ENCODE assay signal across 8 cellular contexts in genomic region chr12:131828671-131829350, GRCh38. TPM values are rescaled to one million over a fixed set of nuclear protein-coding genes. Genes with fewer than 3 reads are reported as not detected.
A peak's percentile ranks its signal among the peaks of the same experiment; 100 is the strongest.
DNase-seq lines count a peak whose midpoint lies in the region; ATAC-seq and TF ChIP-seq lines count a peak whose summit lies in the region.

No MANE protein-coding gene starts in this region.

- H3K4me1 ChIP-seq in ES-I3 (ENCODE audit: insufficient read depth, low read length) (peaks cover under 1% of the 10 kb centered on the region; the same call in 1 of the 2 replicates), mucosa of rectum (ENCODE audit: control insufficient read depth in 2 of 2, insufficient read depth in 2 of 2, low read length in 2 of 2) (peaks cover 4 to 14% of the 10 kb centered on the region in 2 donors), body of pancreas (peaks cover 45% of the 10 kb centered on the region)

- H3K9me3 ChIP-seq in ES-I3 (ENCODE audit: control insufficient read depth, insufficient read depth, low read length) (no peaks in the 10 kb centered on the region), MG63 (no peaks in the 10 kb centered on the region), mucosa of rectum (ENCODE audit: control insufficient read depth in 2 of 2, low read length in 2 of 2) (no peaks in the 10 kb centered on the region), body of pancreas (no peaks in the 10 kb centered on the region)

- DNase-seq in MG63 = peak; percentile 62
- no peak for DNase-seq in body of pancreas
- no peak for DNase-seq in COLO829 (ENCODE audit: low spot score)
- DNase-seq in NCI-H2029 (lab: John Stamatoyannopoulos, UW) = no peak

- H3K36me3 ChIP-seq in ES-I3 (ENCODE audit: insufficient read depth, low read length) = no peaks in the 10 kb centered on the region
- no peaks in the 10 kb centered on the region for H3K36me3 ChIP-seq in MG63
- H3K36me3 ChIP-seq in mucosa of rectum (ENCODE audit: control insufficient read depth in 2 of 2, insufficient read depth in 2 of 2, low read length in 2 of 2) = no peaks in the 10 kb centered on the region
- no peaks in the 10 kb centered on the region for H3K36me3 ChIP-seq in body of pancreas (replicated peaks in 1 of 2; ENCODE audit: insufficient read depth in 1 of 2, low read depth in 2 of 2)

- H3K9ac ChIP-seq in ES-I3 (ENCODE audit: low read depth, low read length) (peak overlapping the region; percentile 51), mucosa of rectum (ENCODE audit: low read depth in 1 of 2, low read length in 2 of 2) (peak overlapping the region in 1 of 2 donors; percentile 33)

- H3K27me3 ChIP-seq in MG63 (no peaks in the 10 kb centered on the region), mucosa of rectum (ENCODE audit: control insufficient read depth in 2 of 2, insufficient read depth in 2 of 2, low read length in 2 of 2) (peaks cover 26 to 37% of the 10 kb centered on the region in 2 donors), body of pancreas (peaks cover 0 to 35% of the 10 kb centered on the region in 2 donors)

- TF ChIP-seq CTCF in body of pancreas (IDR thresholded peaks at IDR 0.05) = no peak

- H3K27ac ChIP-seq in cingulate gyrus (ENCODE audit: low read depth, low read length) (peak overlapping the region; percentile 29), mucosa of rectum (ENCODE audit: low read depth in 2 of 2, low read length in 2 of 2) (no peak overlapping the region), body of pancreas (no peak overlapping the region)

- 2% methylated on average over 51 of the region's 64 CpGs; no CpG with 5 or more reads in 1 of the 2 donors for WGBS in body of pancreas, 2 donors

- H3K4me3 ChIP-seq in MG63 = peak overlapping the region; percentile 47
- peak overlapping the region; percentile 35 to 37 for H3K4me3 ChIP-seq in mucosa of rectum (ENCODE audit: low read length in 2 of 2)
- H3K4me3 ChIP-seq in body of pancreas = no peak overlapping the region

- intact Hi-C loops in body of pancreas (cut with DNase I) = no loop called here

- no peak for TF ChIP-seq POLR2A in body of pancreas (IDR thresholded peaks at IDR 0.05)

- ATAC-seq in body of pancreas = no peak
- ATAC-seq in GM18861 (IDR thresholded peaks at IDR 0.05; ENCODE audit: unreplicated experiment) = no peak

RNA-seq across cellular contexts. Expression of gene MMP17, which starts 0.6 kb away (rescaled TPM):
- total RNA-seq in MG63 (2014; rRNA removed; shearing (Covaris generic); ENCODE audit: low replicate concordance) = 10.4 and 10.8 TPM in 2 replicates
- 1 to 10 TPM; 2.6 to 6.7 TPM for total RNA-seq in body of pancreas

Comparison
In these comparisons a context has a peak if more than half of its experiments do, and no peak if none do; other contexts are left out.
1. H3K4me3 ChIP-seq: peak in MG63 (single experiment) and mucosa of rectum (2 of 2); none in body of pancreas (0 of 2).